ENCODE assay signal across 15 cellular contexts in genomic region chr3:192060160-192060783, GRCh38.
A peak's percentile ranks its signal among the peaks of the same experiment; 100 is the strongest.
DNase-seq lines count a peak whose midpoint lies in the region; TF ChIP-seq lines count a peak whose summit lies in the region.
"Had no signal": no experiment of that assay in that cellular context is flagged by ENCODE, and none has a peak within 500 bp of the region (broad histone marks: within the 10 kb centered on the region; RNA-seq: fewer than 3 reads in every experiment).

No MANE protein-coding gene starts in this region.

- no peaks in the 10 kb centered on the region for H3K36me3 ChIP-seq in endocrine pancreas (ENCODE audit: control insufficient read depth, insufficient read depth, low read length)
- H3K36me3 ChIP-seq: brain microvascular endothelial cell, upper lobe of left lung had no signal

- H3K9me3 Mint-ChIP-seq in glutamatergic neuron (ENCODE audit: unreplicated experiment), result no peaks in the 10 kb centered on the region

- no peak overlapping the region for H3K4me3 Mint-ChIP-seq in glutamatergic neuron (ENCODE audit: unreplicated experiment)

- H3K4me1 ChIP-seq in endocrine pancreas (ENCODE audit: control insufficient read depth, insufficient read depth, low read length), result peaks cover 21% of the 10 kb centered on the region
- H3K4me1 ChIP-seq: upper lobe of left lung had no signal

- no peaks in the 10 kb centered on the region for H3K36me3 Mint-ChIP-seq in glutamatergic neuron (ENCODE audit: unreplicated experiment)

- no peak for TF ChIP-seq CTCF in glutamatergic neuron (IDR thresholded peaks at IDR 0.05; ENCODE audit: partially characterized antibody, unreplicated experiment)

- no peaks in the 10 kb centered on the region for H3K9me3 ChIP-seq in endocrine pancreas (ENCODE audit: control insufficient read depth, low read length)
- H3K9me3 ChIP-seq: upper lobe of left lung had no signal

- no peaks in the 10 kb centered on the region for H3K27me3 Mint-ChIP-seq in glutamatergic neuron (ENCODE audit: unreplicated experiment)

- DNase-seq in COR-L47 (lab: John Stamatoyannopoulos, UW) (peak; percentile 96), NCI-H1092 (lab: John Stamatoyannopoulos, UW) (peak; percentile 93), NCI-H510A (lab: John Stamatoyannopoulos, UW) (peak; percentile 75), glutamatergic neuron (no peak), NCI-H1048 (lab: John Stamatoyannopoulos, UW) (no peak), cerebellum (ENCODE audit: low spot score) (no peak)
- DNase-seq in stimulated activated CD4-positive, alpha-beta T cell treated with anti-CD3 and anti-CD28 coated beads, Interleukin-1b, Interleukin-23, amount 100 ng/mL, for 48 hours, result no peak
- DNase-seq: ACHN; activated effector memory CD4-positive, alpha-beta T cell treated with anti-CD3 and anti-CD28 coated beads, Interleukin-2, amount 50 U/mL, for 16 hours; brain microvascular endothelial cell; kidney; NCI-H226; stimulated activated CD4-positive, alpha-beta T cell treated with anti-CD3 and anti-CD28 coated beads, Interleukin-2, amount 100 ng/mL, for 48 hours; upper lobe of left lung had no signal

- no peak overlapping the region for H3K27ac Mint-ChIP-seq in glutamatergic neuron (ENCODE audit: unreplicated experiment)

- H3K9ac ChIP-seq in endocrine pancreas (ENCODE audit: control insufficient read depth, insufficient read depth, low read length), result no peak overlapping the region

- peak overlapping the region; percentile 22 for H3K4me3 ChIP-seq in endocrine pancreas (ENCODE audit: control insufficient read depth, insufficient read depth, low read length)
- H3K4me3 ChIP-seq: upper lobe of left lung had no signal

- no peaks in the 10 kb centered on the region for H3K27me3 ChIP-seq in endocrine pancreas (ENCODE audit: control insufficient read depth, insufficient read depth, low read length)
- H3K27me3 ChIP-seq: brain microvascular endothelial cell, upper lobe of left lung had no signal

- H3K4me1 Mint-ChIP-seq in glutamatergic neuron (ENCODE audit: low read depth, unreplicated experiment), result no peaks in the 10 kb centered on the region

Comparison
In these comparisons a context has a peak if more than half of its experiments do, and no peak if none do; other contexts are left out.
1. DNase-seq: peak in COR-L47 (single experiment), NCI-H1092 (single experiment) and NCI-H510A (single experiment); none in glutamatergic neuron (single experiment), NCI-H1048 (single experiment), stimulated activated CD4-positive, alpha-beta T cell treated with anti-CD3 and anti-CD28 coated beads, Interleukin-1b, Interleukin-23, amount 100 ng/mL, for 48 hours (single experiment) and cerebellum (single experiment).